21 cellular contexts compared by ENCODE assay signal in the genomic region with DNA sequence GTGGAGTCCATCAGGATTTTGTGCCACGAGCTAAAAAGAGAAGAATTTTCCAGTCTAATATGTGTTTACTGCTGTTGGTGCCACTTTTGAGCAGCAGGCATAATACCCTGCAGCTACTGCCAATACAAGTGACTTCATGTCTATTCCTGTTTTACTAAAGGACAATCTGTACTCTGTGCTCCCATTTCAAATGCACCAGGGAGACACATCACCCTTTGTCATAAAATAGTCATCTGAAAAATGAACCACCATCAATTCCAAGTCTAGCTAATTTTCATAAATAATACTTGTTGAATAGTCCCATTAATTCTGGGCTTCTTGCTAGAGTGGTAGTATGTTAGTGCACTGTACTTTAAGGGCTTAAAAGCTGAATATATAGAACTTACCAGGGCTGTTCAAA. TPM values are rescaled to one million over a fixed set of nuclear protein-coding genes. Genes with fewer than 3 reads are reported as not detected.
DNase-seq lines count a peak whose midpoint lies in the region; ATAC-seq and TF ChIP-seq lines count a peak whose summit lies in the region.
"Had no signal": no experiment of that assay in that cellular context is flagged by ENCODE, and none has a peak within 500 bp of the region (broad histone marks: within the 10 kb centered on the region; RNA-seq: fewer than 3 reads in every experiment).

No MANE protein-coding gene starts in this region.

- peak overlapping the region in 5 of 12 donors; percentile 4 to 27 (median 7) for H3K4me3 ChIP-seq in heart left ventricle
- H3K4me3 ChIP-seq: A549, body of pancreas, uterus had no signal

- peak in 1 of 2 donors; percentile 52 for TF ChIP-seq POLR2A in heart left ventricle (IDR thresholded peaks at IDR 0.05)

- ATAC-seq in heart left ventricle (peak; percentile 95 to 97 (median 96)), HG03097 (IDR thresholded peaks at IDR 0.05; ENCODE audit: low FRiP score, unreplicated experiment) (no peak), GM19395 (IDR thresholded peaks at IDR 0.05; ENCODE audit: unreplicated experiment) (no peak)
- ATAC-seq: A549; body of pancreas; naive thymus-derived CD8-positive, alpha-beta T cell had no signal

- peaks cover 0 to 8% (median 1%) of the 10 kb centered on the region in 12 donors for H3K4me1 ChIP-seq in heart left ventricle
- H3K4me1 ChIP-seq: A549, body of pancreas, uterus had no signal

- no peaks in the 10 kb centered on the region for H3K9me3 ChIP-seq in heart left ventricle
- H3K9me3 ChIP-seq: A549, body of pancreas, uterus had no signal

- peak overlapping the region; percentile 97 for H3K27ac ChIP-seq in caudate nucleus (ENCODE audit: low read depth, low read length)
- peak overlapping the region; percentile 63 to 91 (median 76) for H3K27ac ChIP-seq in heart left ventricle
- H3K27ac ChIP-seq: A549, body of pancreas, C4-2B, uterus had no signal

- DNase-seq in COLO829 (ENCODE audit: low spot score) (peak; percentile 17), caudate nucleus (lab: John Stamatoyannopoulos, UW) (peak in 15 of 61 donors; percentile 14 to 80 (median 32)), heart left ventricle (no peak), putamen (ENCODE audit: low spot score) (peak; percentile 88), SHP77 treated with DMSO at 0.1 percent for 48 hours (lab: John Stamatoyannopoulos, UW) (no peak), GM13976 (ENCODE audit: low spot score) (no peak)
- DNase-seq: activated CD4-positive, alpha-beta T cell treated with anti-CD3 and anti-CD28 coated beads, Interleukin-2, amount 10 ng/mL, durations not matched to agents 7 days and 5 days; activated T-cell treated with anti-CD3 and anti-CD28 coated beads, Interleukin-2, amount 50 U/mL, for 1 hour; body of pancreas; H9; naive thymus-derived CD8-positive, alpha-beta T cell; NCI-H2227 treated with DMSO at 0.1 percent for 48 hours; posterior cingulate gyrus; stimulated activated naive CD4-positive, alpha-beta T cell treated with Interleukin-2 at 50 U/mL for 16 hours; uterus had no signal

- WGBS in heart left ventricle, 4 donors = 32 to 47% (median 44%) methylated on average over 1 of the region's 1 CpG

- peaks cover 0 to 27% (median 4%) of the 10 kb centered on the region in 9 donors for H3K36me3 ChIP-seq in heart left ventricle
- H3K36me3 ChIP-seq: uterus had no signal

- in situ Hi-C loops in GM13976 (cut with MboI; ENCODE audit: low sequenced_read_pairs, unreplicated experiment) = no loop called here

- intact Hi-C loops in heart left ventricle (cut with DNase I) = loop anchor here in 1 of 10 donors (5.0 kb wide), 1 partner anchor 43 kb away; no protein-coding TSS in a partner anchor

- no peaks in the 10 kb centered on the region for H3K27me3 ChIP-seq in heart left ventricle
- H3K27me3 ChIP-seq: body of pancreas, uterus had no signal

- TF ChIP-seq CTCF in heart left ventricle (IDR thresholded peaks at IDR 0.05) (no peak), GM13976 (IDR thresholded peaks at IDR 0.05; ENCODE audit: borderline replicate concordance, control extremely low read depth, extremely low read depth, insufficient read depth, missing control alignments) (no peak)

RNA-seq across cellular contexts. Expression of a gene that starts 8.9 kb away (rescaled TPM):
- 1 to 10 TPM in 1 of 9 donors, under 1 TPM in 7, not detected in 1; 0.37 to 1.1 (median 0.52) TPM for total RNA-seq in heart left ventricle
- under 1 TPM in 1 of 2 donors, not detected in 1; 0.08 TPM for polyA plus RNA-seq in heart left ventricle
- total RNA-seq: activated CD4-positive, alpha-beta T cell treated with anti-CD3 and anti-CD28 coated beads, Interleukin-2, amount 10 ng/mL, durations not matched to agents 7 days and 5 days; body of pancreas; H9; HT1080; naive thymus-derived CD8-positive, alpha-beta T cell; uterus had no signal
- polyA plus RNA-seq: liver had no signal

RNA-seq across cellular contexts. Expression of a gene that starts 12.7 kb away (rescaled TPM):
- 100 to 1,000 TPM in 2 of 9 donors, 10 to 100 TPM in 6, 1 to 10 TPM in 1; 6.2 to 374 (median 27.7) TPM for total RNA-seq in heart left ventricle
- polyA plus RNA-seq in heart left ventricle = 100 to 1,000 TPM in 1 of 2 donors, 1 to 10 TPM in 1; 9.7 to 276 TPM
- total RNA-seq: activated CD4-positive, alpha-beta T cell treated with anti-CD3 and anti-CD28 coated beads, Interleukin-2, amount 10 ng/mL, durations not matched to agents 7 days and 5 days; H9; HT1080; naive thymus-derived CD8-positive, alpha-beta T cell had no signal

Comparison
In these comparisons a context has a peak if more than half of its experiments do, and no peak if none do; other contexts are left out.
1. DNase-seq: peak in COLO829 (single experiment) and putamen (single experiment); none in heart left ventricle (0 of 5), SHP77 treated with DMSO at 0.1 percent for 48 hours (single experiment) and GM13976 (single experiment).
2. ATAC-seq: peak in heart left ventricle (4 of 4); none in HG03097 (single experiment) and GM19395 (single experiment).